1 cellular context compared by ENCODE assay signal in genomic region chr2:168246072-168246482, GRCh38.
TF ChIP-seq lines count a peak whose summit lies in the region.

No MANE protein-coding gene starts in this region.

TF ChIP-seq in K562, 482 proteins besides CTCF, POLR2A, EP300 and RAD21 (continued from another document):
- TF ChIP-seq RREB1 (CRISPR knock-in tag; IDR thresholded peaks at IDR 0.05) = no peak
- no peak for TF ChIP-seq SAP30 (IDR thresholded peaks at IDR 0.05; ENCODE audit: borderline replicate concordance, insufficient read depth, low read depth, low read length, poor library complexity, severe bottlenecking)
- TF ChIP-seq CBX2 (IDR thresholded peaks at IDR 0.05; ENCODE audit: insufficient read depth, low read length, poor library complexity, severe bottlenecking) = peak; percentile 44
